In genomic region chr4:171676555-171677215, GRCh38 we compare ENCODE assay signal across 9 cellular contexts.
DNase-seq lines count a peak whose midpoint lies in the region; ATAC-seq and TF ChIP-seq lines count a peak whose summit lies in the region.
"Had no signal": no experiment of that assay in that cellular context is flagged by ENCODE, and none has a peak within 500 bp of the region (broad histone marks: within the 10 kb centered on the region; RNA-seq: fewer than 3 reads in every experiment).

No MANE protein-coding gene starts in this region.

- H3K4me3 Mint-ChIP-seq in CD4-positive, alpha-beta memory T cell, result no peak overlapping the region

- H3K4me1 Mint-ChIP-seq in CD4-positive, alpha-beta memory T cell, result no peaks in the 10 kb centered on the region

- no peaks in the 10 kb centered on the region for H3K36me3 ChIP-seq in mucosa of descending colon (ENCODE audit: low read depth)
- H3K36me3 ChIP-seq in CD4-positive, alpha-beta memory T cell (ENCODE audit: insufficient read depth, low read length), result no peaks in the 10 kb centered on the region

- DNase-seq in mucosa of descending colon (no peak), NCI-H2196 treated with DMSO at 0.1 percent for 48 hours (lab: John Stamatoyannopoulos, UW; ENCODE audit: unreplicated experiment) (no peak)
- no peak for DNase-seq in CD4-positive, alpha-beta memory T cell
- no peak for DNase-seq in stimulated activated CD4-positive, alpha-beta T cell treated with anti-CD3 and anti-CD28 coated beads, Interleukin-12 subunit alpha, Interleukin-12 subunit beta, amount 100 ng/mL, for 4 hours
- DNase-seq: MM.1S; stimulated activated CD8-positive, alpha-beta memory T cell treated with anti-CD3 and anti-CD28 coated beads, Interleukin-4, amount 100 ng/mL, for 48 hours had no signal

- no peaks in the 10 kb centered on the region for H3K36me3 Mint-ChIP-seq in CD4-positive, alpha-beta memory T cell

- H3K9me3 ChIP-seq in mucosa of descending colon, result no peaks in the 10 kb centered on the region
- no peaks in the 10 kb centered on the region for H3K9me3 ChIP-seq in CD4-positive, alpha-beta memory T cell (ENCODE audit: control insufficient read depth in 1 of 2, low read length in 2 of 2)

- CTCF ChIA-PET in CD4-positive, alpha-beta memory T cell (lab: Charles Lee; ENCODE audit: partially characterized antibody), result no interaction called here

- POLR2A ChIA-PET in CD4-positive, alpha-beta memory T cell (lab: Charles Lee; ENCODE audit: partially characterized antibody), result no interaction called here

- no peaks in the 10 kb centered on the region for H3K4me1 ChIP-seq in mucosa of descending colon (ENCODE audit: low read depth)
- no peaks in the 10 kb centered on the region for H3K4me1 ChIP-seq in CD4-positive, alpha-beta memory T cell (ENCODE audit: insufficient read depth, low read length)

- no peak overlapping the region for H3K4me3 ChIP-seq in mucosa of descending colon
- no peak overlapping the region for H3K4me3 ChIP-seq in CD4-positive, alpha-beta memory T cell (ENCODE audit: low read length in 2 of 2)

- H3K27ac Mint-ChIP-seq in CD4-positive, alpha-beta memory T cell, result no peak overlapping the region

- peak; percentile 99 for ATAC-seq in GM18907 (IDR thresholded peaks at IDR 0.05; ENCODE audit: unreplicated experiment)
- peak; percentile 98 for ATAC-seq in HG02571 (IDR thresholded peaks at IDR 0.05; ENCODE audit: unreplicated experiment)
- peak; percentile 96 for ATAC-seq in HG03469 (IDR thresholded peaks at IDR 0.05; ENCODE audit: unreplicated experiment)
- ATAC-seq in mucosa of descending colon, result peak; percentile 38

- intact Hi-C loops in mucosa of descending colon (cut with DNase I, micrococcal nuclease), result no loop called here
- intact Hi-C loops in CD4-positive, alpha-beta memory T cell (cut with micrococcal nuclease), result no loop called here

- H3K27ac ChIP-seq in CD4-positive, alpha-beta memory T cell (ENCODE audit: low read depth, low read length), result no peak overlapping the region

- no peaks in the 10 kb centered on the region for H3K27me3 Mint-ChIP-seq in CD4-positive, alpha-beta memory T cell

- no peaks in the 10 kb centered on the region for H3K27me3 ChIP-seq in CD4-positive, alpha-beta memory T cell (ENCODE audit: insufficient read depth, low read length)

- no peak for TF ChIP-seq CTCF in mucosa of descending colon (IDR thresholded peaks at IDR 0.05)

- H3K9me3 Mint-ChIP-seq in CD4-positive, alpha-beta memory T cell, result peaks cover 0 to 8% (median 1%) of the 10 kb centered on the region in 8 donors

Comparison
In these comparisons a context has a peak if more than half of its experiments do, and no peak if none do; other contexts are left out.
1. ATAC-seq: peak in every context shown above with its lines; median percentile 99 in GM18907; 98 in HG02571; 96 in HG03469; 38 in mucosa of descending colon.